Comparison of ENCODE assay signal across 9 cellular contexts in genomic region chr20:41048475-41049242, GRCh38. TPM values are rescaled to one million over a fixed set of nuclear protein-coding genes. Genes with fewer than 3 reads are reported as not detected.
DNase-seq lines count a peak whose midpoint lies in the region; FAIRE-seq and TF ChIP-seq lines count a peak whose summit lies in the region.
"Had no signal": no experiment of that assay in that cellular context is flagged by ENCODE, and none has a peak within 500 bp of the region (broad histone marks: within the 10 kb centered on the region; RNA-seq: fewer than 3 reads in every experiment).

No MANE protein-coding gene starts in this region.

- peak overlapping the region; percentile 86 for H3K4me3 Mint-ChIP-seq in activated CD4-positive, alpha-beta T cell treated with anti-CD3 and anti-CD28 coated beads, Interleukin-2, amount 10 ng/mL, durations not matched to agents 24 days and 14 days

- H3K27ac ChIP-seq in suprapubic skin = peak overlapping the region; percentile 0

- in situ Hi-C loops in SK-MEL-5 (cut with HindIII; ENCODE audit: low pct_unique_long_range_greater_than_20kb, low sequenced_read_pairs) = no loop called here

- peak; percentile 73 for DNase-seq in activated CD4-positive, alpha-beta T cell treated with anti-CD3 and anti-CD28 coated beads, Interleukin-2, amount 10 ng/mL, durations not matched to agents 24 days and 14 days
- DNase-seq in activated CD4-positive, alpha-beta T cell treated with anti-CD3 and anti-CD28 coated beads for 1 hour = no peak
- DNase-seq in SK-MEL-5 (ENCODE audit: low read depth, low spot score) (peak; percentile 62), fibroblast of peridontal ligament (ENCODE audit: extremely low read depth) (peak; percentile 47), suprapubic skin (ENCODE audit: low spot score in 2 of 2) (no peak), HuH-7 (ENCODE audit: low spot score) (no peak), D721Med (ENCODE audit: insufficient read length, low spot score) (no peak), T-helper 9 cell (no peak)

- WGBS in suprapubic skin = 25% methylated on average over 7 of the region's 7 CpGs

- H3K27me3 ChIP-seq in suprapubic skin = no peaks in the 10 kb centered on the region

- no peak for TF ChIP-seq POLR2A in suprapubic skin (IDR thresholded peaks at IDR 0.05)

- peaks cover 81% of the 10 kb centered on the region for H3K4me1 ChIP-seq in suprapubic skin

- H3K4me3 ChIP-seq in suprapubic skin = peak overlapping the region; percentile 10

- H3K4me1 Mint-ChIP-seq in activated CD4-positive, alpha-beta T cell treated with anti-CD3 and anti-CD28 coated beads, Interleukin-2, amount 10 ng/mL, durations not matched to agents 24 days and 14 days = peaks cover 74% of the 10 kb centered on the region

- peaks cover 31% of the 10 kb centered on the region for H3K36me3 Mint-ChIP-seq in activated CD4-positive, alpha-beta T cell treated with anti-CD3 and anti-CD28 coated beads, Interleukin-2, amount 10 ng/mL, durations not matched to agents 24 days and 14 days (ENCODE audit: low read depth)

- H3K36me3 ChIP-seq in suprapubic skin = no peaks in the 10 kb centered on the region

- TF ChIP-seq EP300 in suprapubic skin (IDR thresholded peaks at IDR 0.05) = no peak

- no peaks in the 10 kb centered on the region for H3K9me3 ChIP-seq in suprapubic skin

- intact Hi-C loops in activated CD4-positive, alpha-beta T cell treated with anti-CD3 and anti-CD28 coated beads, Interleukin-2, amount 10 ng/mL, durations not matched to agents 24 days and 14 days (cut with micrococcal nuclease) = loop anchor here (1.0 to 5.0 kb wide), 5 partner anchors 10 to 58 kb away; partner anchors contain the start of gene TOP1

- no peaks in the 10 kb centered on the region for H3K27me3 Mint-ChIP-seq in activated CD4-positive, alpha-beta T cell treated with anti-CD3 and anti-CD28 coated beads, Interleukin-2, amount 10 ng/mL, durations not matched to agents 24 days and 14 days

- TF ChIP-seq CTCF in suprapubic skin (IDR thresholded peaks at IDR 0.05) = no peak
- no peak for TF ChIP-seq CTCF in D721Med (IDR thresholded peaks at IDR 0.05; ENCODE audit: insufficient read depth, missing control alignments)

- H3K9me3 Mint-ChIP-seq in activated CD4-positive, alpha-beta T cell treated with anti-CD3 and anti-CD28 coated beads, Interleukin-2, amount 10 ng/mL, durations not matched to agents 24 days and 14 days = peaks cover 2% of the 10 kb centered on the region

- peak overlapping the region; percentile 81 for H3K27ac Mint-ChIP-seq in activated CD4-positive, alpha-beta T cell treated with anti-CD3 and anti-CD28 coated beads, Interleukin-2, amount 10 ng/mL, durations not matched to agents 24 days and 14 days

- FAIRE-seq in D721Med (lab: Jason Lieb, UNC) = no peak
- FAIRE-seq: bronchial epithelial cell had no signal

RNA-seq across cellular contexts. Expression of gene TOP1, which starts 20.0 kb away (rescaled TPM):
- total RNA-seq in activated CD4-positive, alpha-beta T cell treated with anti-CD3 and anti-CD28 coated beads, Interleukin-2, amount 10 ng/mL, durations not matched to agents 24 days and 14 days = 117 TPM in 2 replicates
- 16.1 and 20.0 TPM in 2 replicates for total RNA-seq in SK-MEL-5 (2014; rRNA removed; shearing (Covaris generic))
- polyA plus RNA-seq in SK-MEL-5 (2015; cell fraction: cytosol; rRNA removed) = 41.3 and 47.2 TPM in 2 replicates
- polyA plus RNA-seq in SK-MEL-5 (2015; cell fraction: nucleus; rRNA removed) = 31.2 and 33.4 TPM in 2 replicates
- total RNA-seq in suprapubic skin = 10 to 100 TPM; 25.8 to 32.6 (median 32.0) TPM

Comparison
In these comparisons a context has a peak if more than half of its experiments do, and no peak if none do; other contexts are left out.
1. DNase-seq: peak in activated CD4-positive, alpha-beta T cell treated with anti-CD3 and anti-CD28 coated beads, Interleukin-2, amount 10 ng/mL, durations not matched to agents 24 days and 14 days (single experiment), SK-MEL-5 (single experiment) and fibroblast of peridontal ligament (single experiment); none in activated CD4-positive, alpha-beta T cell treated with anti-CD3 and anti-CD28 coated beads for 1 hour (single experiment), suprapubic skin (0 of 2), HuH-7 (single experiment), D721Med (single experiment) and T-helper 9 cell (single experiment).